In genomic region chr1:27627733-27628132, GRCh38 we compare ENCODE assay signal across 10 cellular contexts. TPM values are rescaled to one million over a fixed set of nuclear protein-coding genes. Genes with fewer than 3 reads are reported as not detected.
DNase-seq lines count a peak whose midpoint lies in the region; ATAC-seq and TF ChIP-seq lines count a peak whose summit lies in the region.
"Not testable (repeated sequence)": the region's sequence is repeated elsewhere in the genome, so short reads cannot be mapped to it uniquely, and the experiment has no call there.
"Had no signal": no experiment of that assay in that cellular context is flagged by ENCODE, and none has a peak within 500 bp of the region (broad histone marks: within the 10 kb centered on the region; RNA-seq: fewer than 3 reads in every experiment).

No MANE protein-coding gene starts in this region.

- peak overlapping the region; percentile 88 to 99 (median 96); a peak in 21 of 22 replicates for H3K4me2 ChIP-seq in BLaER1 treated with 17β-estradiol and CSF1 and Interleukin-3, amounts not matched to agents 10 nM and 100 nM

- intact Hi-C loops in activated B cell treated with CpG ODN at 0.5 μM for 24 hours (cut with micrococcal nuclease); lower lobe of right lung (cut with DNase I); upper lobe of right lung (cut with DNase I): not testable (repeated sequence)

- not testable (repeated sequence) for H3K9ac ChIP-seq in BLaER1 treated with 17β-estradiol and CSF1 and Interleukin-3, amounts not matched to agents 10 nM and 100 nM

- H3K4me1 Mint-ChIP-seq in activated B cell treated with CpG ODN at 0.5 μM for 24 hours = peaks cover 52% of the 10 kb centered on the region

- peak overlapping the region in 4 of 11 experiments; percentile 51 to 86 (median 55); a peak in 4 of 22 replicates for H3K27ac ChIP-seq in BLaER1 treated with 17β-estradiol and CSF1 and Interleukin-3, amounts not matched to agents 10 nM and 100 nM
- peak overlapping the region; percentile 93 for H3K27ac ChIP-seq in KOPT-K1 (ENCODE audit: low read depth, low read length, poor library complexity, severe bottlenecking)
- H3K27ac ChIP-seq in lower lobe of right lung = peak overlapping the region; percentile 24
- peak overlapping the region; percentile 99 for H3K27ac ChIP-seq in neutrophil
- peak overlapping the region; percentile 30 for H3K27ac ChIP-seq in upper lobe of right lung

- H3K9me3 ChIP-seq in BLaER1 treated with 17β-estradiol and CSF1 and Interleukin-3, amounts not matched to agents 10 nM and 100 nM (replicated peaks in 1 of 11); KOPT-K1 (ENCODE audit: insufficient read depth, low read length, poor library complexity, severe bottlenecking); lower lobe of right lung; neutrophil; upper lobe of right lung: not testable (repeated sequence)

- not testable (repeated sequence) for TF ChIP-seq CTCF in activated B cell treated with CpG ODN at 0.5 μM for 24 hours (IDR thresholded peaks at IDR 0.05); fibroblast of mammary gland (conservative IDR thresholded peaks at IDR 0.05; ENCODE audit: control insufficient read depth, insufficient read depth, low read depth, low read length); lower lobe of right lung (IDR thresholded peaks at IDR 0.05); neutrophil (IDR thresholded peaks at IDR 0.05); upper lobe of right lung (IDR thresholded peaks at IDR 0.05)

- H3K4me3 Mint-ChIP-seq in activated B cell treated with CpG ODN at 0.5 μM for 24 hours = not testable (repeated sequence)

- not testable (repeated sequence) for H3K9me3 Mint-ChIP-seq in activated B cell treated with CpG ODN at 0.5 μM for 24 hours

- CTCF ChIA-PET in activated B cell treated with CpG ODN at 0.5 μM for 24 hours (lab: Charles Lee) = interaction anchor here (0.8 to 3.9 kb wide), 4 partner anchors 13 to 37 kb away, joined by 4 to 17 read pairs (median 7); no protein-coding TSS in a partner anchor

- H3K36me3 ChIP-seq in BLaER1 treated with 17β-estradiol and CSF1 and Interleukin-3, amounts not matched to agents 10 nM and 100 nM = peaks cover 0 to 24% (median 0%) of the 10 kb centered on the region in 11 experiments; a peak in 7 of 22 replicates
- H3K36me3 ChIP-seq in KOPT-K1 (ENCODE audit: insufficient read depth, low read length); upper lobe of right lung: not testable (repeated sequence)
- peaks cover 14% of the 10 kb centered on the region for H3K36me3 ChIP-seq in lower lobe of right lung
- H3K36me3 ChIP-seq in neutrophil = peaks cover 38% of the 10 kb centered on the region

- not testable (repeated sequence) for H3K27me3 Mint-ChIP-seq in activated B cell treated with CpG ODN at 0.5 μM for 24 hours

- H3K36me3 Mint-ChIP-seq in activated B cell treated with CpG ODN at 0.5 μM for 24 hours (ENCODE audit: low read depth) = not testable (repeated sequence)

- H3K4me1 ChIP-seq in BLaER1 treated with 17β-estradiol and CSF1 and Interleukin-3, amounts not matched to agents 10 nM and 100 nM = peaks cover 98 to 100% (median 100%) of the 10 kb centered on the region in 10 experiments
- H3K4me1 ChIP-seq in lower lobe of right lung (peaks cover 91% of the 10 kb centered on the region), neutrophil (ENCODE audit: control insufficient read depth in 1 of 2, insufficient read depth in 1 of 2, low read depth in 1 of 2, low read length in 1 of 2) (peaks cover 100% of the 10 kb centered on the region in 2 experiments), upper lobe of right lung (peaks cover 60% of the 10 kb centered on the region)

- not testable (repeated sequence) for DNase-seq in activated B cell treated with CpG ODN at 0.5 μM for 24 hours, lower lobe of right lung, upper lobe of right lung
- DNase-seq in fibroblast of mammary gland (ENCODE audit: low read depth) = peak; percentile 30

- POLR2A ChIA-PET in activated B cell treated with CpG ODN at 0.5 μM for 24 hours (lab: Charles Lee) = interaction anchor here (0.7 to 15.1 kb wide), 3 partner anchors 10 to 69 kb away, joined by 3 to 271 read pairs (median 4); no protein-coding TSS in a partner anchor

- H4K20me1 ChIP-seq in BLaER1 treated with 17β-estradiol and CSF1 and Interleukin-3, amounts not matched to agents 10 nM and 100 nM = peaks cover 0 to 13% (median 0%) of the 10 kb centered on the region in 11 experiments; a peak in 6 of 22 replicates

- ATAC-seq in activated B cell treated with CpG ODN at 0.5 μM for 24 hours (ENCODE audit: low read depth); lower lobe of right lung; upper lobe of right lung: not testable (repeated sequence)

- H3K4me3 ChIP-seq in BLaER1 treated with 17β-estradiol and CSF1 and Interleukin-3, amounts not matched to agents 10 nM and 100 nM; fibroblast of mammary gland (ENCODE audit: control insufficient read depth, low read depth, low read length); lower lobe of right lung; upper lobe of right lung: not testable (repeated sequence)
- peak overlapping the region; percentile 35 to 93 for H3K4me3 ChIP-seq in neutrophil (ENCODE audit: low read depth in 1 of 2, low read length in 1 of 2)

- H3K27ac Mint-ChIP-seq in activated B cell treated with CpG ODN at 0.5 μM for 24 hours = peak overlapping the region; percentile 15

- not testable (repeated sequence) for H3K27me3 ChIP-seq in BLaER1 treated with 17β-estradiol and CSF1 and Interleukin-3, amounts not matched to agents 10 nM and 100 nM; lower lobe of right lung (ENCODE audit: low read depth); neutrophil; upper lobe of right lung

RNA-seq across cellular contexts. Expression of gene FGR, which starts 7.3 kb away (rescaled TPM):
- total RNA-seq in activated B cell treated with CpG ODN at 0.5 μM for 24 hours (28.6 and 28.8 TPM in 2 replicates), lower lobe of right lung (193 TPM), upper lobe of right lung (149 TPM)
- total RNA-seq: A172, A673, Calu3 had no signal

RNA-seq across cellular contexts. Expression of gene AHDC1, which starts 23.8 kb away (rescaled TPM):
- 22.4 and 23.3 TPM in 2 replicates for total RNA-seq in activated B cell treated with CpG ODN at 0.5 μM for 24 hours
- total RNA-seq in lower lobe of right lung = 23.7 TPM
- total RNA-seq in upper lobe of right lung = 34.2 TPM

RNA-seq across cellular contexts. Expression of gene IFI6, which starts 44.3 kb away (rescaled TPM):
- 10.9 and 11.4 TPM in 2 replicates for total RNA-seq in activated B cell treated with CpG ODN at 0.5 μM for 24 hours
- total RNA-seq in lower lobe of right lung = 211 TPM
- 259 TPM for total RNA-seq in upper lobe of right lung

Comparison
In these comparisons a context has a peak if more than half of its experiments do, and no peak if none do; other contexts are left out.
1. RNA of gene IFI6, which starts 44.3 kb away (total RNA-seq): 259 TPM in upper lobe of right lung (single experiment) and 211 TPM in lower lobe of right lung (single experiment); 10.9 to 11.4 TPM in activated B cell treated with CpG ODN at 0.5 μM for 24 hours; every median in the first group is over 10 times any median in the second.